In the genomic region with DNA sequence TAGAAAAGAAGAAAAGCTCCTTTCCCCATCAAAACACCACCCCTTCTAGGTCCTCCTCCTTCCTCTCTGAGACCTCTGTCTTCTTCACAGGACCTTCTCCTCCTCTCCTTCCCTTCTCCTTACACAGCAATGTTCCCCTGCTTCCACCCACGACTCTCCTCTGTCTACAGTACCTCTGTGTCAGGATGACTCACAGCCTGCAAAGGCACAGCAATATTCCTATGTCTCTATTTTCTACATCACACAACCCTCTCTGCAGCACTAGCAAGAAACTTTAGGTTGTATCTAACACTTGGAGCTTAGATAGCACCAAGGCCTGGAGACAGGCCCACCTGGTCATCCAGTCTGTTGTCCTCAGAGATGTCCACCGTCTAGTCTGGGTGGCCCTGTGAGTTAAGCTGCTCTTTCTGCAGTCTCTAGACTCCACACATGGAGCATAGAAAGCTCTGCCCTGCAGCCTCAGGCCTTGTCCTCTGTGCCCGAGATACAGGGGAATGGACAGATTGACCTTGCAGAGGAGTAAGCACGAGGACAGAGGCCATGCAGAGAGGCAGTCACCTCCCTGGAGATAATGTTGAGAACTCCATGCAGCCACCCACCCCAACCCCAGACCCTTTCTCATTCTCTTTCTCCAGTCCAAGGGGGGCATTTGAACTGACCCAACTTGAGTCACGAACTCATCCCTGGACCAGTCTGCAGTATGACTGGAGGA, we compare ENCODE assay signal across 8 cellular contexts.
DNase-seq lines count a peak whose midpoint lies in the region; ATAC-seq and TF ChIP-seq lines count a peak whose summit lies in the region.

No MANE protein-coding gene starts in this region.

- intact Hi-C loops in PC-3 (cut with micrococcal nuclease), result no loop called here

- H3K27ac ChIP-seq in PC-3 (ENCODE audit: low read length), result no peak overlapping the region

- CTCF ChIA-PET in PC-3 (lab: Charles Lee), result no interaction called here

- no peaks in the 10 kb centered on the region for H3K79me2 ChIP-seq in PC-3 (ENCODE audit: low read length)

- DNase-seq in EH (ENCODE audit: low read depth) (peak; percentile 72), PC-3 (peak; percentile 24), dermis blood vessel endothelial cell (peak; percentile 53), putamen (ENCODE audit: low spot score) (peak; percentile 83), NCI-H146 (lab: John Stamatoyannopoulos, UW) (no peak), NCI-H524 (lab: John Stamatoyannopoulos, UW) (no peak)
- no peak for DNase-seq in stimulated activated CD4-positive, alpha-beta T cell treated with anti-CD3 and anti-CD28 coated beads, Interleukin-1b, Interleukin-23, amount 100 ng/mL, for 48 hours

- no peak overlapping the region for H3K4me2 ChIP-seq in PC-3 (ENCODE audit: low read length)

- H2AFZ ChIP-seq in PC-3 (ENCODE audit: low read length), result no peak overlapping the region

- H3F3A ChIP-seq in PC-3 (ENCODE audit: low read length, unreplicated experiment), result no peaks in the 10 kb centered on the region

- no peak overlapping the region for H3K4me3 ChIP-seq in PC-3 (ENCODE audit: low read length)

- H3K9ac ChIP-seq in PC-3 (ENCODE audit: low read length), result no peak overlapping the region

- ATAC-seq in PC-3 (no peak; the same call in 1 of the 2 replicates), GM21367 (IDR thresholded peaks at IDR 0.05; ENCODE audit: unreplicated experiment) (no peak)

- no peaks in the 10 kb centered on the region for H3K36me3 ChIP-seq in PC-3 (ENCODE audit: low read depth, low read length)

- no TSS peak for BruUV-seq in PC-3 (replicated peaks; lab: Mats Ljungman, UMichigan)

- H3K9me3 ChIP-seq in PC-3 (ENCODE audit: low read length), result no peaks in the 10 kb centered on the region

- TF ChIP-seq CTCF in PC-3 (conservative IDR thresholded peaks at IDR 0.05; ENCODE audit: low read depth, low read length), result no peak

- POLR2A ChIA-PET in PC-3 (lab: Charles Lee; ENCODE audit: unreplicated experiment), result no interaction called here

- no peaks in the 10 kb centered on the region for H4K20me1 ChIP-seq in PC-3 (ENCODE audit: low read length)

- H3K4me1 ChIP-seq in PC-3 (ENCODE audit: insufficient read depth, low read length), result no peaks in the 10 kb centered on the region

- H3K27me3 ChIP-seq in PC-3 (ENCODE audit: low read length), result no peaks in the 10 kb centered on the region

- H3K9me2 ChIP-seq in PC-3 (replicated peaks; ENCODE audit: low read length), result no peaks in the 10 kb centered on the region

Comparison
In these comparisons a context has a peak if more than half of its experiments do, and no peak if none do; other contexts are left out.
1. DNase-seq: peak in EH (single experiment), PC-3 (single experiment), dermis blood vessel endothelial cell (single experiment) and putamen (single experiment); none in stimulated activated CD4-positive, alpha-beta T cell treated with anti-CD3 and anti-CD28 coated beads, Interleukin-1b, Interleukin-23, amount 100 ng/mL, for 48 hours (single experiment), NCI-H146 (single experiment) and NCI-H524 (0 of 2).